In genomic region chr14:92451245-92451644, GRCh38 we compare ENCODE assay signal across 30 cellular contexts.
"Had no signal": no experiment of that assay in that cellular context is flagged by ENCODE, and none has a peak within 500 bp of the region (broad histone marks: within the 10 kb centered on the region; RNA-seq: fewer than 3 reads in every experiment).

No MANE protein-coding gene starts in this region.

- H3K27me3 ChIP-seq: brain microvascular endothelial cell, esophagus squamous epithelium, heart right ventricle, right atrium auricular region, vagina had no signal

- H3K4me3 ChIP-seq: esophagus squamous epithelium, heart right ventricle, right atrium auricular region, thoracic aorta, vagina had no signal

- H3K4me3 Mint-ChIP-seq: activated CD4-positive, alpha-beta memory T cell treated with anti-CD3 and anti-CD28 coated beads for 36 hours; activated CD4-positive, alpha-beta T cell treated with anti-CD3 and anti-CD28 coated beads, Interleukin-2, amount 10 ng/mL, durations not matched to agents 24 days and 14 days; activated naive CD4-positive, alpha-beta T cell treated with anti-CD3 and anti-CD28 coated beads, Interleukin-2, amount 10 ng/mL, durations not matched to agents 7 days and 5 days; activated T-helper 1 cell treated with anti-CD3 and anti-CD28 coated beads, Interleukin-12 subunit alpha, Interleukin-12 subunit beta, Interleukin-2, Interleukin-4 antibody, amounts not matched to agents 30 ng/mL and 10 ng/mL and 1 ng/mL, durations not matched to agents 14 hours and 24 hours and 36 hours; mesothelial cell of epicardium; naive B cell; stimulated activated naive CD8-positive, alpha-beta T cell treated with anti-CD3 and anti-CD28 coated beads, Interleukin-15, Interleukin-2, amounts not matched to agents 100 ng/mL and 50 ng/mL, for 24 hours; T-helper 17 cell; type B pancreatic cell had no signal

- H3K9me3 Mint-ChIP-seq: activated CD4-positive, alpha-beta memory T cell treated with anti-CD3 and anti-CD28 coated beads for 36 hours; activated CD4-positive, alpha-beta T cell treated with anti-CD3 and anti-CD28 coated beads, Interleukin-2, amount 10 ng/mL, durations not matched to agents 24 days and 14 days; activated naive CD4-positive, alpha-beta T cell treated with anti-CD3 and anti-CD28 coated beads, Interleukin-2, amount 10 ng/mL, durations not matched to agents 7 days and 5 days; activated T-helper 1 cell treated with anti-CD3 and anti-CD28 coated beads, Interleukin-12 subunit alpha, Interleukin-12 subunit beta, Interleukin-2, Interleukin-4 antibody, amounts not matched to agents 30 ng/mL and 10 ng/mL and 1 ng/mL, durations not matched to agents 14 hours and 24 hours and 36 hours; mesothelial cell of epicardium; stimulated activated naive CD8-positive, alpha-beta T cell treated with anti-CD3 and anti-CD28 coated beads, Interleukin-15, Interleukin-2, amounts not matched to agents 100 ng/mL and 50 ng/mL, for 24 hours; type B pancreatic cell had no signal

- H3K36me3 ChIP-seq: brain microvascular endothelial cell, esophagus squamous epithelium, heart right ventricle, right atrium auricular region, thoracic aorta, vagina, WERI-Rb-1 had no signal

- ATAC-seq: T-helper 17 cell had no signal

- H3K27ac Mint-ChIP-seq: activated CD4-positive, alpha-beta memory T cell treated with anti-CD3 and anti-CD28 coated beads for 36 hours; activated CD4-positive, alpha-beta T cell treated with anti-CD3 and anti-CD28 coated beads, Interleukin-2, amount 10 ng/mL, durations not matched to agents 24 days and 14 days; activated naive CD4-positive, alpha-beta T cell treated with anti-CD3 and anti-CD28 coated beads, Interleukin-2, amount 10 ng/mL, durations not matched to agents 7 days and 5 days; activated T-helper 1 cell treated with anti-CD3 and anti-CD28 coated beads, Interleukin-12 subunit alpha, Interleukin-12 subunit beta, Interleukin-2, Interleukin-4 antibody, amounts not matched to agents 30 ng/mL and 10 ng/mL and 1 ng/mL, durations not matched to agents 14 hours and 24 hours and 36 hours; mesothelial cell of epicardium; stimulated activated naive CD8-positive, alpha-beta T cell treated with anti-CD3 and anti-CD28 coated beads, Interleukin-15, Interleukin-2, amounts not matched to agents 100 ng/mL and 50 ng/mL, for 24 hours; T-helper 17 cell; type B pancreatic cell had no signal

- H3K36me3 Mint-ChIP-seq: activated CD4-positive, alpha-beta memory T cell treated with anti-CD3 and anti-CD28 coated beads for 36 hours; activated naive CD4-positive, alpha-beta T cell treated with anti-CD3 and anti-CD28 coated beads, Interleukin-2, amount 10 ng/mL, durations not matched to agents 7 days and 5 days; mesothelial cell of epicardium; naive B cell had no signal

- H3K79me2 ChIP-seq: parathyroid adenoma had no signal

- H2AFZ ChIP-seq: parathyroid adenoma had no signal

- FAIRE-seq: astrocyte had no signal

- H3K9me3 ChIP-seq: esophagus squamous epithelium, right atrium auricular region, thoracic aorta, vagina had no signal

- H3K27me3 Mint-ChIP-seq: activated CD4-positive, alpha-beta memory T cell treated with anti-CD3 and anti-CD28 coated beads for 36 hours; naive B cell; stimulated activated naive CD8-positive, alpha-beta T cell treated with anti-CD3 and anti-CD28 coated beads, Interleukin-15, Interleukin-2, amounts not matched to agents 100 ng/mL and 50 ng/mL, for 24 hours; T-helper 17 cell had no signal

- H3K4me1 Mint-ChIP-seq: activated CD4-positive, alpha-beta T cell treated with anti-CD3 and anti-CD28 coated beads, Interleukin-2, amount 10 ng/mL, durations not matched to agents 24 days and 14 days had no signal

- H3K4me1 ChIP-seq: esophagus squamous epithelium, parathyroid adenoma, vagina had no signal

- H3K27ac ChIP-seq: brain microvascular endothelial cell, epithelial cell of prostate, esophagus squamous epithelium, parathyroid adenoma, thoracic aorta, vagina, WERI-Rb-1 had no signal

- DNase-seq: activated CD4-positive, alpha-beta memory T cell treated with anti-CD3 and anti-CD28 coated beads for 36 hours; activated CD4-positive, alpha-beta T cell treated with anti-CD3 and anti-CD28 coated beads, Interleukin-2, amount 10 ng/mL, durations not matched to agents 24 days and 14 days; activated CD4-positive, CD25-positive, alpha-beta regulatory T cell treated with anti-CD3 and anti-CD28 coated beads, Interleukin-2, amount 50 U/mL, for 72 hours; activated CD8-positive, alpha-beta memory T cell treated with anti-CD3 and anti-CD28 coated beads, Interleukin-2, amount 50 U/mL, for 4 hours; activated effector memory CD4-positive, alpha-beta T cell treated with anti-CD3 and anti-CD28 coated beads, Interleukin-2, amount 50 U/mL, for 16 hours; activated naive CD4-positive, alpha-beta T cell treated with anti-CD3 and anti-CD28 coated beads, Interleukin-2, amount 10 ng/mL, durations not matched to agents 7 days and 5 days; activated T-cell treated with anti-CD3 and anti-CD28 coated beads, Interleukin-2, amount 50 U/mL, for 1 hour; amniotic stem cell; brain microvascular endothelial cell; central memory CD4-positive, alpha-beta T cell; esophagus squamous epithelium; foreskin melanocyte; heart right ventricle; mammary epithelial cell; naive B cell; occipital lobe; stimulated activated CD4-positive, alpha-beta T cell treated with anti-CD3 and anti-CD28 coated beads, Interleukin-2, amount 100 ng/mL, for 48 hours; T-helper 17 cell; T1000; WERI-Rb-1 had no signal
